ENCODE assay signal across 28 cellular contexts in the genomic region with DNA sequence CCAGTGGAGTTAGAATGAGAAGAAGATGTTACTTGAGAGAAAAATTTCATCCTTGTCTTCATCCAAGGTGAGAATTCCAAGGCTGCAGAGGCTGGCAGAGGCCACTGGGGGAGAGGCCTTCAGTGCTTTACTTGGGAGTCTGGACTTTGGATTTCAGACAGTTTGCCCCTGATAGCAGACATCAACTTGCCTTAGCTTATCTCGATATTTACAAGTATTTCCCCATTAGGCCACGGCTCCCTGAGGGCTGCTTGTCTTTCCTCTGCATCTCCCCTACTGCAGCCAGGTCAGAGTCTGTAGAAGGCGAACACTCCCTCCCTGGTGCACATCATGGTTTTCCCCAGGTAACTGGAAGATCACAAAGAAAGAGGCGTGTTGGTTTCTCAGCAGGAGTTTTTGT. TPM values are rescaled to one million over a fixed set of nuclear protein-coding genes. Genes with fewer than 3 reads are reported as not detected.
"Had no signal": no experiment of that assay in that cellular context is flagged by ENCODE, and none has a peak within 500 bp of the region (broad histone marks: within the 10 kb centered on the region; RNA-seq: fewer than 3 reads in every experiment).

No MANE protein-coding gene starts in this region.

- FAIRE-seq: RCC 7860 had no signal

- H3K27ac Mint-ChIP-seq: activated CD4-positive, alpha-beta memory T cell treated with anti-CD3 and anti-CD28 coated beads, Interleukin-2, amount 10 ng/mL, durations not matched to agents 7 days and 5 days; activated naive CD4-positive, alpha-beta T cell treated with anti-CD3 and anti-CD28 coated beads, Interleukin-2, amount 10 ng/mL, durations not matched to agents 7 days and 5 days; activated naive CD8-positive, alpha-beta T cell treated with anti-CD3 and anti-CD28 coated beads for 36 hours; activated T-helper 17 cell treated with anti-CD3 and anti-CD28 coated beads, Interleukin-2, amount 50 U/mL, for 72 hours; T-helper 1 cell treated with Interleukin-12 subunit alpha and Interleukin-12 subunit beta and Interleukin-4 antibody, amounts not matched to agents 30 μg/mL and 1 μg/mL, for 36 hours had no signal

- DNase-seq: activated CD4-positive, alpha-beta memory T cell treated with anti-CD3 and anti-CD28 coated beads, Interleukin-2, amount 10 ng/mL, durations not matched to agents 7 days and 5 days; activated CD4-positive, alpha-beta T cell treated with anti-CD3 and anti-CD28 coated beads for 1 hour; activated CD4-positive, alpha-beta T cell treated with anti-CD3 and anti-CD28 coated beads, Interleukin-2, amount 50 U/mL, for 1 hour; activated gamma-delta T cell; activated naive CD4-positive, alpha-beta T cell treated with anti-CD3 and anti-CD28 coated beads, Interleukin-2, amount 10 ng/mL, durations not matched to agents 7 days and 5 days; activated naive CD8-positive, alpha-beta T cell treated with anti-CD3 and anti-CD28 coated beads for 36 hours; activated T-cell treated with anti-CD3 and anti-CD28 coated beads for 4 hours; activated T-cell treated with anti-CD3 and anti-CD28 coated beads, Interleukin-2, amount 50 U/mL, for 48 hours; brain microvascular endothelial cell; cerebellar nuclear complex; NCI-H1092; NCI-H1417; NCI-H1694; NCI-H2029; NCI-H2171; NCI-H345; NCI-H510A; NCI-H526 treated with DMSO at 0.1 percent for 48 hours; SHP77 had no signal

- H3K4me1 Mint-ChIP-seq: activated CD4-positive, alpha-beta memory T cell treated with anti-CD3 and anti-CD28 coated beads, Interleukin-2, amount 10 ng/mL, durations not matched to agents 7 days and 5 days; activated naive CD4-positive, alpha-beta T cell treated with anti-CD3 and anti-CD28 coated beads, Interleukin-2, amount 10 ng/mL, durations not matched to agents 7 days and 5 days; activated T-helper 17 cell treated with anti-CD3 and anti-CD28 coated beads, Interleukin-2, amount 50 U/mL, for 72 hours had no signal

- H3K27me3 Mint-ChIP-seq: activated naive CD8-positive, alpha-beta T cell treated with anti-CD3 and anti-CD28 coated beads for 36 hours had no signal

- H3K4me3 Mint-ChIP-seq: activated CD4-positive, alpha-beta memory T cell treated with anti-CD3 and anti-CD28 coated beads, Interleukin-2, amount 10 ng/mL, durations not matched to agents 7 days and 5 days; activated naive CD4-positive, alpha-beta T cell treated with anti-CD3 and anti-CD28 coated beads, Interleukin-2, amount 10 ng/mL, durations not matched to agents 7 days and 5 days; activated naive CD8-positive, alpha-beta T cell treated with anti-CD3 and anti-CD28 coated beads for 36 hours; activated T-helper 17 cell treated with anti-CD3 and anti-CD28 coated beads, Interleukin-2, amount 50 U/mL, for 72 hours; T-helper 1 cell treated with Interleukin-12 subunit alpha and Interleukin-12 subunit beta and Interleukin-4 antibody, amounts not matched to agents 30 μg/mL and 1 μg/mL, for 36 hours had no signal

- H3K9me3 Mint-ChIP-seq: activated CD4-positive, alpha-beta memory T cell treated with anti-CD3 and anti-CD28 coated beads, Interleukin-2, amount 10 ng/mL, durations not matched to agents 7 days and 5 days; activated naive CD4-positive, alpha-beta T cell treated with anti-CD3 and anti-CD28 coated beads, Interleukin-2, amount 10 ng/mL, durations not matched to agents 7 days and 5 days; activated naive CD8-positive, alpha-beta T cell treated with anti-CD3 and anti-CD28 coated beads for 36 hours; activated T-helper 17 cell treated with anti-CD3 and anti-CD28 coated beads, Interleukin-2, amount 50 U/mL, for 72 hours; T-helper 1 cell treated with Interleukin-12 subunit alpha and Interleukin-12 subunit beta and Interleukin-4 antibody, amounts not matched to agents 30 μg/mL and 1 μg/mL, for 36 hours had no signal

- H3K36me3 Mint-ChIP-seq: activated naive CD4-positive, alpha-beta T cell treated with anti-CD3 and anti-CD28 coated beads, Interleukin-2, amount 10 ng/mL, durations not matched to agents 7 days and 5 days; activated naive CD8-positive, alpha-beta T cell treated with anti-CD3 and anti-CD28 coated beads for 36 hours had no signal

- ATAC-seq: activated T-helper 17 cell treated with anti-CD3 and anti-CD28 coated beads, Interleukin-2, amount 50 U/mL, for 72 hours; SK-N-SH treated with all-trans-retinoic acid at 6 μM for 48 hours had no signal

RNA-seq across cellular contexts. Expression of gene BSX, which starts 29.9 kb away (rescaled TPM):
- total RNA-seq: activated CD4-positive, alpha-beta memory T cell treated with anti-CD3 and anti-CD28 coated beads, Interleukin-2, amount 10 ng/mL, durations not matched to agents 7 days and 5 days; activated CD8-positive, alpha-beta memory T cell treated with anti-CD3 and anti-CD28 coated beads for 36 hours; activated naive CD8-positive, alpha-beta T cell treated with anti-CD3 and anti-CD28 coated beads for 36 hours; activated T-helper 17 cell treated with anti-CD3 and anti-CD28 coated beads, Interleukin-2, amount 50 U/mL, for 72 hours; cardiac muscle cell; MCF 10A; SJSA1 had no signal
- polyA plus RNA-seq: adipose tissue, cardiac muscle cell had no signal
